Comparison of ENCODE assay signal across 21 cellular contexts in genomic region chr10:7165500-7166177, GRCh38.
A peak's percentile ranks its signal among the peaks of the same experiment; 100 is the strongest.
DNase-seq lines count a peak whose midpoint lies in the region; ATAC-seq, FAIRE-seq and TF ChIP-seq lines count a peak whose summit lies in the region.
"Had no signal": no experiment of that assay in that cellular context is flagged by ENCODE, and none has a peak within 500 bp of the region (broad histone marks: within the 10 kb centered on the region; RNA-seq: fewer than 3 reads in every experiment).

No MANE protein-coding gene starts in this region.

- BruUV-seq in HepG2 (replicated peaks; lab: Mats Ljungman, UMichigan) = no TSS peak

- peak overlapping the region; percentile 62 to 65 for H3K27ac Mint-ChIP-seq in effector memory CD8-positive, alpha-beta T cell
- no peak overlapping the region for H3K27ac Mint-ChIP-seq in activated CD8-positive, alpha-beta memory T cell treated with anti-CD3 and anti-CD28 coated beads, Interleukin-2, amount 10 ng/mL, durations not matched to agents 7 days and 5 days
- H3K27ac Mint-ChIP-seq: B cell, GM23338 had no signal

- no peaks in the 10 kb centered on the region for H3K9me3 Mint-ChIP-seq in effector memory CD8-positive, alpha-beta T cell
- H3K9me3 Mint-ChIP-seq in activated CD8-positive, alpha-beta memory T cell treated with anti-CD3 and anti-CD28 coated beads, Interleukin-2, amount 10 ng/mL, durations not matched to agents 7 days and 5 days (ENCODE audit: low read depth) = no peaks in the 10 kb centered on the region
- H3K9me3 Mint-ChIP-seq: CD8-positive, alpha-beta T cell; GM23338 had no signal

- H2AFZ ChIP-seq in HepG2 (ENCODE audit: low read length) = no peak overlapping the region
- H2AFZ ChIP-seq: GM23338 had no signal

- no peak for TF ChIP-seq CTCF in liver (IDR thresholded peaks at IDR 0.05; ENCODE audit: low read depth, low read length, missing input control)
- no peak for TF ChIP-seq CTCF in HepG2 (CRISPR knock-in tag; IDR thresholded peaks at IDR 0.05)
- no peak for TF ChIP-seq CTCF in right lobe of liver (IDR thresholded peaks at IDR 0.05)

- no peaks in the 10 kb centered on the region for H3K79me2 ChIP-seq in HepG2 (ENCODE audit: insufficient read depth, low read length)

- no peak overlapping the region for H3K4me2 ChIP-seq in HepG2 (ENCODE audit: low read depth, low read length)
- H3K4me2 ChIP-seq: BLaER1 treated with 17β-estradiol and CSF1 and Interleukin-3, amounts not matched to agents 10 nM and 100 nM; GM23338 had no signal

- H4K20me1 ChIP-seq in HepG2 (ENCODE audit: insufficient read depth, low read length) = no peaks in the 10 kb centered on the region
- H4K20me1 ChIP-seq: BLaER1 treated with 17β-estradiol and CSF1 and Interleukin-3, amounts not matched to agents 10 nM and 100 nM had no signal

- H3K36me3 Mint-ChIP-seq in effector memory CD8-positive, alpha-beta T cell (ENCODE audit: insufficient read depth) = peaks cover 64% of the 10 kb centered on the region
- peaks cover 48% of the 10 kb centered on the region for H3K36me3 Mint-ChIP-seq in activated CD8-positive, alpha-beta memory T cell treated with anti-CD3 and anti-CD28 coated beads, Interleukin-2, amount 10 ng/mL, durations not matched to agents 7 days and 5 days

- DNase-seq in HepG2 (ENCODE audit: low spot score) (no peak), SHP77 treated with DMSO at 0.1 percent for 48 hours (lab: John Stamatoyannopoulos, UW) (peak; percentile 66), right lobe of liver (no peak), NCI-H774 (lab: John Stamatoyannopoulos, UW) (no peak)
- no peak for DNase-seq in effector memory CD8-positive, alpha-beta T cell
- DNase-seq in activated CD8-positive, alpha-beta memory T cell treated with anti-CD3 and anti-CD28 coated beads, Interleukin-2, amount 10 ng/mL, durations not matched to agents 7 days and 5 days = no peak
- DNase-seq: Calu3; CD8-positive, alpha-beta T cell; DMS 273 treated with DMSO at 0.1 percent for 48 hours; DMS53; DND-41; EL; HCEC 1CT had no signal

- H3K36me3 ChIP-seq in liver (ENCODE audit: control insufficient read depth in 4 of 4, insufficient read depth in 3 of 4, low read depth in 1 of 4, low read length in 3 of 4) (peaks cover 0 to 3% (median under 1%) of the 10 kb centered on the region in 4 donors), HepG2 (replicated peaks in 1 of 2; ENCODE audit: control insufficient read depth in 1 of 2, insufficient read depth in 2 of 2, low read length in 2 of 2) (no peaks in the 10 kb centered on the region), right lobe of liver (peaks cover 0 to 6% (median under 1%) of the 10 kb centered on the region in 4 donors)

- TF ChIP-seq RAD21 in liver (IDR thresholded peaks at IDR 0.05) (peak in 1 of 2 donors; percentile 11), HepG2 (CRISPR knock-in tag; IDR thresholded peaks at IDR 0.05) (no peak)

- no peak for FAIRE-seq in HepG2 (lab: Jason Lieb, UNC)
- FAIRE-seq: GM12878, GM19239, H54 had no signal

- in situ Hi-C loops in HepG2 (cut with HindIII; ENCODE audit: extremely low pct_ligation_motif_present, low pct_unique_long_range_greater_than_20kb) = no loop called here

- TF ChIP-seq EP300 in HepG2 (IDR thresholded peaks at IDR 0.05; ENCODE audit: low read depth in 2 of 2, low read length in 2 of 2) = no peak
- no peak for TF ChIP-seq EP300 in HepG2 (CRISPR knock-in tag; IDR thresholded peaks at IDR 0.05; ENCODE audit: borderline replicate concordance)

- H3K4me1 Mint-ChIP-seq in effector memory CD8-positive, alpha-beta T cell (ENCODE audit: low read depth in 2 of 2) = peaks cover 0 to 2% of the 10 kb centered on the region in 2 donors
- H3K4me1 Mint-ChIP-seq in activated CD8-positive, alpha-beta memory T cell treated with anti-CD3 and anti-CD28 coated beads, Interleukin-2, amount 10 ng/mL, durations not matched to agents 7 days and 5 days = no peaks in the 10 kb centered on the region
- H3K4me1 Mint-ChIP-seq: B cell, GM23338 had no signal

- CTCF ChIA-PET in HepG2 (lab: Yijun Ruan, JAX; ENCODE audit: low intra/inter-chr PET ratio, low total read pairs) = no interaction called here
- CTCF ChIA-PET in activated CD8-positive, alpha-beta memory T cell treated with anti-CD3 and anti-CD28 coated beads, Interleukin-2, amount 10 ng/mL, durations not matched to agents 7 days and 5 days (lab: Charles Lee) = no interaction called here

- no peaks in the 10 kb centered on the region for H3K27me3 Mint-ChIP-seq in effector memory CD8-positive, alpha-beta T cell
- H3K27me3 Mint-ChIP-seq in activated CD8-positive, alpha-beta memory T cell treated with anti-CD3 and anti-CD28 coated beads, Interleukin-2, amount 10 ng/mL, durations not matched to agents 7 days and 5 days = no peaks in the 10 kb centered on the region
- H3K27me3 Mint-ChIP-seq: B cell had no signal

- whole genome bisulfite sequencing in liver = 30% methylated on average over 4 of the region's 4 CpGs
- WGBS in HepG2 (ENCODE audit: low lambda C conversion rate) = 29% methylated on average over 4 of the region's 4 CpGs
- 42% methylated on average over 4 of the region's 4 CpGs for WGBS in right lobe of liver (ENCODE audit: insufficient coverage, low coverage, low lambda C conversion rate, missing lambda C conversion rate)

- no peak overlapping the region for H3K4me3 ChIP-seq in liver (ENCODE audit: low read depth in 1 of 3, low read length in 3 of 3)
- no peak overlapping the region for H3K4me3 ChIP-seq in HepG2 (replicated peaks in 1 of 3; ENCODE audit: insufficient read depth in 1 of 3, low read depth in 2 of 3, low read length in 3 of 3)
- H3K4me3 ChIP-seq in right lobe of liver = no peak overlapping the region
- H3K4me3 ChIP-seq: BLaER1 treated with 17β-estradiol and CSF1 and Interleukin-3, amounts not matched to agents 10 nM and 100 nM; GM12878; GM23338 had no signal

- TF ChIP-seq POLR2A in HepG2 (IDR thresholded peaks at IDR 0.05; ENCODE audit: insufficient read depth in 1 of 2, low read depth in 2 of 2, low read length in 2 of 2) = no peak
- TF ChIP-seq POLR2A in right lobe of liver (IDR thresholded peaks at IDR 0.05) = no peak

- H3K9me3 ChIP-seq in liver (ENCODE audit: control insufficient read depth in 4 of 4, low read length in 3 of 4) (no peaks in the 10 kb centered on the region), HepG2 (ENCODE audit: low read length) (no peaks in the 10 kb centered on the region), right lobe of liver (no peaks in the 10 kb centered on the region)
- H3K9me3 ChIP-seq: BLaER1 treated with 17β-estradiol and CSF1 and Interleukin-3, amounts not matched to agents 10 nM and 100 nM had no signal

- H3K27me3 ChIP-seq in liver (ENCODE audit: control insufficient read depth in 4 of 4, insufficient read depth in 4 of 4, low read length in 3 of 4) = no peaks in the 10 kb centered on the region
- 0 out of 5 replicates have a peak, but pooled peaks cover 0 to 7% of the 10 kb centered on the region in 2 experiments for H3K27me3 ChIP-seq in HepG2 (ENCODE audit: control insufficient read depth in 1 of 2, insufficient read depth in 2 of 2, low read length in 2 of 2)
- H3K27me3 ChIP-seq in right lobe of liver = no peaks in the 10 kb centered on the region
- H3K27me3 ChIP-seq: BLaER1 treated with 17β-estradiol and CSF1 and Interleukin-3, amounts not matched to agents 10 nM and 100 nM had no signal

- no peak overlapping the region for H3K9ac ChIP-seq in liver (ENCODE audit: low read depth in 1 of 2, low read length in 2 of 2)
- no peak overlapping the region for H3K9ac ChIP-seq in HepG2 (ENCODE audit: insufficient read depth, low read depth, low read length)
- H3K9ac ChIP-seq: BLaER1 treated with 17β-estradiol and CSF1 and Interleukin-3, amounts not matched to agents 10 nM and 100 nM had no signal

- ATAC-seq in HepG2 (no peak), right lobe of liver (peak; percentile 73 to 89 (median 82)), GM21619 (IDR thresholded peaks at IDR 0.05; ENCODE audit: unreplicated experiment) (no peak)
- no peak for ATAC-seq in effector memory CD8-positive, alpha-beta T cell (replicated peaks)
- no peak for ATAC-seq in activated CD8-positive, alpha-beta memory T cell treated with anti-CD3 and anti-CD28 coated beads, Interleukin-2, amount 10 ng/mL, durations not matched to agents 7 days and 5 days
- ATAC-seq: CD8-positive, alpha-beta T cell; GM12878; GM23338 had no signal

- POLR2A ChIA-PET in HepG2 (lab: Yijun Ruan, JAX) = no interaction called here

- H3K4me1 ChIP-seq in liver (ENCODE audit: control insufficient read depth in 4 of 4, insufficient read depth in 4 of 4, low read length in 3 of 4) = peaks cover 0 to 5% (median under 1%) of the 10 kb centered on the region in 4 donors
- H3K4me1 ChIP-seq in HepG2 (ENCODE audit: insufficient read depth, low read length) = no peaks in the 10 kb centered on the region
- H3K4me1 ChIP-seq in right lobe of liver = peaks cover 0 to 4% (median 0%) of the 10 kb centered on the region in 4 donors

- no peak overlapping the region for H3K27ac ChIP-seq in liver (ENCODE audit: low read depth in 1 of 2, low read length in 2 of 2)
- no peak overlapping the region for H3K27ac ChIP-seq in HepG2 (ENCODE audit: extremely low read length, insufficient read depth, low read length)
- H3K27ac ChIP-seq in right lobe of liver = no peak overlapping the region
- H3K27ac ChIP-seq: BLaER1 treated with 17β-estradiol and CSF1 and Interleukin-3, amounts not matched to agents 10 nM and 100 nM had no signal

- intact Hi-C loops in HepG2 (cut with micrococcal nuclease; ENCODE audit: unreplicated experiment) (no loop called here), right lobe of liver (cut with DNase I) (no loop called here)

- no peak overlapping the region for H3K4me3 Mint-ChIP-seq in effector memory CD8-positive, alpha-beta T cell
- H3K4me3 Mint-ChIP-seq in activated CD8-positive, alpha-beta memory T cell treated with anti-CD3 and anti-CD28 coated beads, Interleukin-2, amount 10 ng/mL, durations not matched to agents 7 days and 5 days = no peak overlapping the region
- H3K4me3 Mint-ChIP-seq: B cell; CD8-positive, alpha-beta T cell; GM23338 had no signal

TF ChIP-seq in liver, 16 proteins besides CTCF, POLR2A, EP300 and RAD21 (continues in another document):
- TF ChIP-seq RXRA (IDR thresholded peaks at IDR 0.05) (peak in 1 of 2 donors; percentile 10), FOXA2 (IDR thresholded peaks at IDR 0.05) (peak; percentile 77)

TF ChIP-seq in HepG2, 621 proteins besides CTCF, POLR2A, EP300 and RAD21 (continues in another document):
- no peak for TF ChIP-seq ZBTB34 (CRISPR knock-in tag; IDR thresholded peaks at IDR 0.05)
- no peak for TF ChIP-seq SP2 (CRISPR knock-in tag; IDR thresholded peaks at IDR 0.05)

Comparison
In these comparisons a context has a peak if more than half of its experiments do, and no peak if none do; other contexts are left out.
1. ATAC-seq: peak in right lobe of liver (4 of 4); none in HepG2 (single experiment), effector memory CD8-positive, alpha-beta T cell (single experiment), GM21619 (single experiment) and activated CD8-positive, alpha-beta memory T cell treated with anti-CD3 and anti-CD28 coated beads, Interleukin-2, amount 10 ng/mL, durations not matched to agents 7 days and 5 days (single experiment).